Comparison of ENCODE assay signal across 19 cellular contexts in genomic region chr1:9207086-9207485, GRCh38. TPM values are rescaled to one million over a fixed set of nuclear protein-coding genes. Genes with fewer than 3 reads are reported as not detected.
DNase-seq lines count a peak whose midpoint lies in the region; ATAC-seq, FAIRE-seq and TF ChIP-seq lines count a peak whose summit lies in the region.
"Had no signal": no experiment of that assay in that cellular context is flagged by ENCODE, and none has a peak within 500 bp of the region (broad histone marks: within the 10 kb centered on the region; RNA-seq: fewer than 3 reads in every experiment).

No MANE protein-coding gene starts in this region.

- H3K9me2 ChIP-seq in GM23248 (ENCODE audit: insufficient read depth), result no peaks in the 10 kb centered on the region

- H3K36me3 ChIP-seq in GM23248 (ENCODE audit: low read depth) (no peaks in the 10 kb centered on the region), astrocyte (ENCODE audit: insufficient read depth, low read length) (no peaks in the 10 kb centered on the region), left ventricle myocardium inferior (no peaks in the 10 kb centered on the region)
- H3K36me3 ChIP-seq: heart left ventricle, neural progenitor cell, SJSA1 had no signal

- no peak overlapping the region for H3K4me3 Mint-ChIP-seq in astrocyte (ENCODE audit: unreplicated experiment)
- H3K4me3 Mint-ChIP-seq: activated T-helper 1 cell treated with anti-CD3 and anti-CD28 coated beads, Interleukin-12 subunit alpha, Interleukin-12 subunit beta, Interleukin-2, Interleukin-4 antibody, amounts not matched to agents 30 ng/mL and 10 ng/mL and 1 ng/mL, durations not matched to agents 14 hours and 24 hours and 36 hours; CD8-positive, alpha-beta T cell; neural progenitor cell had no signal

- intact Hi-C loops in left ventricle myocardium inferior (cut with micrococcal nuclease), result no loop called here

- TF ChIP-seq CTCF in astrocyte (IDR thresholded peaks at IDR 0.05; ENCODE audit: insufficient read depth, low read depth, low read length) (no peak), left ventricle myocardium inferior (IDR thresholded peaks at IDR 0.05; ENCODE audit: borderline replicate concordance) (no peak)

- H3K9me3 ChIP-seq in GM23248 (ENCODE audit: low read depth) (no peaks in the 10 kb centered on the region), astrocyte (ENCODE audit: insufficient read depth, low read depth, low read length) (no peaks in the 10 kb centered on the region), left ventricle myocardium inferior (replicated peaks) (no peaks in the 10 kb centered on the region)
- H3K9me3 ChIP-seq: heart left ventricle, SJSA1 had no signal

- DNase-seq in EL, result peak; percentile 91
- peak; percentile 94 for DNase-seq in GM23248
- DNase-seq in astrocyte (ENCODE audit: low read depth), result peak; percentile 49
- peak; percentile 85 for DNase-seq in skeletal muscle cell (ENCODE audit: low read depth)
- DNase-seq in foreskin melanocyte, result no peak
- no peak for DNase-seq in left ventricle myocardium inferior
- DNase-seq: activated CD4-positive, alpha-beta T cell treated with anti-CD3 and anti-CD28 coated beads, Interleukin-2, amount 50 U/mL, for 1 hour; CD8-positive, alpha-beta T cell; heart left ventricle; kidney; NCI-H1436 treated with DMSO at 0.1 percent for 48 hours had no signal

- H3K79me2 ChIP-seq in GM23248 (ENCODE audit: insufficient read depth) (no peaks in the 10 kb centered on the region), astrocyte (ENCODE audit: insufficient read depth, low read length) (peaks cover 10% of the 10 kb centered on the region)

- H3K4me3 ChIP-seq in GM23248 (no peak overlapping the region), astrocyte (ENCODE audit: insufficient read depth, low read depth, low read length) (no peak overlapping the region), skeletal muscle cell (ENCODE audit: low read depth, low read length) (no peak overlapping the region), left ventricle myocardium inferior (no peak overlapping the region)
- H3K4me3 ChIP-seq: heart left ventricle, neural progenitor cell, SJSA1 had no signal

- in situ Hi-C loops in GM23248 (cut with MboI), result no loop called here

- H3K27me3 ChIP-seq in GM23248 (replicated peaks; ENCODE audit: insufficient read depth) (no peaks in the 10 kb centered on the region), astrocyte (ENCODE audit: insufficient read depth, low read length) (no peaks in the 10 kb centered on the region), left ventricle myocardium inferior (ENCODE audit: low read depth) (peaks cover 78% of the 10 kb centered on the region)

- H3K4me1 ChIP-seq in GM23248 (ENCODE audit: insufficient read depth) (peaks cover 14% of the 10 kb centered on the region), astrocyte (ENCODE audit: insufficient read depth, low read length) (peaks cover 39% of the 10 kb centered on the region), left ventricle myocardium inferior (peaks cover 7% of the 10 kb centered on the region)

- H3K27me3 Mint-ChIP-seq in astrocyte (ENCODE audit: low read depth, unreplicated experiment), result peaks cover 33% of the 10 kb centered on the region

- H2AFZ ChIP-seq in GM23248 (peak overlapping the region; percentile 29; the same call in 1 of the 2 replicates), astrocyte (ENCODE audit: low read depth, low read length) (no peak overlapping the region)
- H2AFZ ChIP-seq: neural progenitor cell had no signal

- H3K9ac ChIP-seq in GM23248, result 0 out of 2 replicates have a peak overlapping the region, but pooled peaks have one; percentile 6
- H3K9ac ChIP-seq in astrocyte (ENCODE audit: low read length), result peak overlapping the region; percentile 63
- H3K9ac ChIP-seq: KMS-11, neural progenitor cell had no signal

- H3K27ac ChIP-seq in GM23248 (peak overlapping the region; percentile 72), astrocyte (ENCODE audit: low read depth, low read length) (peak overlapping the region; percentile 88), left ventricle myocardium inferior (replicated peaks) (no peak overlapping the region)
- H3K27ac ChIP-seq: heart left ventricle, KMS-11, neural progenitor cell, SJSA1 had no signal

- H4K20me1 ChIP-seq in GM23248 (ENCODE audit: insufficient read depth), result no peaks in the 10 kb centered on the region
- no peaks in the 10 kb centered on the region for H4K20me1 ChIP-seq in astrocyte (ENCODE audit: insufficient read depth, low read length)

- no peaks in the 10 kb centered on the region for H3K9me3 Mint-ChIP-seq in astrocyte (ENCODE audit: unreplicated experiment)
- H3K9me3 Mint-ChIP-seq: activated T-helper 1 cell treated with anti-CD3 and anti-CD28 coated beads, Interleukin-12 subunit alpha, Interleukin-12 subunit beta, Interleukin-2, Interleukin-4 antibody, amounts not matched to agents 30 ng/mL and 10 ng/mL and 1 ng/mL, durations not matched to agents 14 hours and 24 hours and 36 hours; CD8-positive, alpha-beta T cell; neural progenitor cell had no signal

- no peak overlapping the region for H3K27ac Mint-ChIP-seq in astrocyte (ENCODE audit: unreplicated experiment)
- H3K27ac Mint-ChIP-seq: activated T-helper 1 cell treated with anti-CD3 and anti-CD28 coated beads, Interleukin-12 subunit alpha, Interleukin-12 subunit beta, Interleukin-2, Interleukin-4 antibody, amounts not matched to agents 30 ng/mL and 10 ng/mL and 1 ng/mL, durations not matched to agents 14 hours and 24 hours and 36 hours; CD8-positive, alpha-beta T cell had no signal

- ATAC-seq in HG03432 (IDR thresholded peaks at IDR 0.05; ENCODE audit: unreplicated experiment), result no peak
- ATAC-seq: CD8-positive, alpha-beta T cell; heart left ventricle had no signal

- 13 to 15% methylated on average over 5 of the region's 5 CpGs for WGBS in GM23248 (ENCODE audit: low coverage in 1 of 2, low lambda C conversion rate in 2 of 2, missing lambda C conversion rate in 2 of 2), 2 experiments

- H3K36me3 Mint-ChIP-seq in astrocyte (ENCODE audit: low read depth, unreplicated experiment), result no peaks in the 10 kb centered on the region
- H3K36me3 Mint-ChIP-seq: CD8-positive, alpha-beta T cell; neural progenitor cell had no signal

- peaks cover 17% of the 10 kb centered on the region for H3F3A ChIP-seq in GM23248 (ENCODE audit: insufficient read depth)

- peak overlapping the region; percentile 17 for H3K4me2 ChIP-seq in GM23248 (ENCODE audit: unreplicated experiment)
- H3K4me2 ChIP-seq in astrocyte (ENCODE audit: low read length), result peak overlapping the region; percentile 60
- H3K4me2 ChIP-seq: KMS-11, neural progenitor cell had no signal

- H3K4me1 Mint-ChIP-seq in astrocyte (ENCODE audit: low read depth, unreplicated experiment), result peaks cover 20% of the 10 kb centered on the region

- peak; percentile 41 for FAIRE-seq in astrocyte (lab: Jason Lieb, UNC)
- FAIRE-seq: endothelial cell of umbilical vein, GM18507, kidney, TTC549 had no signal

RNA-seq across cellular contexts. Expression of gene H6PD, which starts 27.5 kb away (rescaled TPM):
- 29.6 and 31.4 TPM in 2 replicates for total RNA-seq in GM23248 (2014; rRNA removed; shearing (Covaris generic))
- 14.5 and 16.1 TPM in 2 replicates for polyA plus RNA-seq in GM23248 (2016; fragmentation: Nextera tagmentation; extraction: Ambion mirVana)
- total RNA-seq in astrocyte (13.9 and 18.9 TPM in 2 replicates), left ventricle myocardium inferior (21.9 TPM)

Comparison
In these comparisons a context has a peak if more than half of its experiments do, and no peak if none do; other contexts are left out.
1. DNase-seq: peak in EL (single experiment), GM23248 (single experiment), astrocyte (single experiment) and skeletal muscle cell (single experiment); none in foreskin melanocyte (single experiment) and left ventricle myocardium inferior (single experiment).